28 cellular contexts compared by ENCODE assay signal in the genomic region with DNA sequence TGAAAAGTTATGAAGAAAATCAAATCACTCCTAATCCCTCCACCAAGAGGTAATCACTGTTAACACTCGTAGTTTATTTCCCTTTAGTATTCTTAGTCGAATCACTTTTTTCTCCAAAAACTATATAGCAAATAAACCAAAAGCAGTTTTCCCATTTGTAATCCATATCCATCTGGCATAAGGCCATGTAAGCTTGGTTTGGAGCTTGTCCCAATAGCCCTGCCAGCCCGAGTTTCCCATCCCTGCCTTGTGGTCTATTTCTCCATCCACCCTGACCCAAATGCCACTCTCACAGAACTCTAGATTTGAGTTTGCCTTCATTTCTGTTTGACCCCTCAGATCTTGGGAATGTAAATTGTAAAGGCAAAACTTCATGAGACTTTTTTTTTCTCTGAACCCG.
DNase-seq lines count a peak whose midpoint lies in the region; TF ChIP-seq lines count a peak whose summit lies in the region.
"Had no signal": no experiment of that assay in that cellular context is flagged by ENCODE, and none has a peak within 500 bp of the region (broad histone marks: within the 10 kb centered on the region; RNA-seq: fewer than 3 reads in every experiment).

No MANE protein-coding gene starts in this region.

- TF ChIP-seq CTCF in retinal pigment epithelial cell (conservative IDR thresholded peaks at IDR 0.05; ENCODE audit: low read depth, low read length): no peak
- no peak for TF ChIP-seq CTCF in stomach (IDR thresholded peaks at IDR 0.05)

- TF ChIP-seq POLR2A in stomach (IDR thresholded peaks at IDR 0.05): no peak

- no peaks in the 10 kb centered on the region for H3K27me3 ChIP-seq in stomach
- H3K27me3 ChIP-seq: left lung, MG63, upper lobe of left lung had no signal

- H3K4me3 ChIP-seq in retinal pigment epithelial cell (ENCODE audit: low read length) (no peak overlapping the region), stomach (no peak overlapping the region)
- H3K4me3 ChIP-seq: K562, left lung, MG63, prostate gland, upper lobe of left lung had no signal

- intact Hi-C loops in stomach (cut with DNase I; ENCODE audit: low total_unique reads): no loop called here

- 36 to 64% (median 47%) methylated on average over 4 of the region's 4 CpGs for WGBS in stomach, 5 donors

- H3K36me3 ChIP-seq in stomach: no peaks in the 10 kb centered on the region
- H3K36me3 ChIP-seq: left lung, MG63, prostate gland, upper lobe of left lung had no signal

- DNase-seq in EH (ENCODE audit: low read depth): peak; percentile 29
- DNase-seq in M059J (ENCODE audit: low read depth): peak; percentile 60
- peak; percentile 96 for DNase-seq in fibroblast of peridontal ligament (ENCODE audit: extremely low read depth)
- peak; percentile 50 for DNase-seq in retinal pigment epithelial cell (ENCODE audit: low read depth)
- DNase-seq in SK-N-DZ (ENCODE audit: low spot score): no peak
- DNase-seq in stomach: no peak
- no peak for DNase-seq in medulla oblongata (ENCODE audit: extremely low spot score)
- DNase-seq: activated B cell treated with CpG ODN at 0.5 μM for 24 hours; activated gamma-delta T cell; activated naive CD8-positive, alpha-beta T cell treated with anti-CD3 and anti-CD28 coated beads, Interleukin-2, amount 10 ng/mL, durations not matched to agents 7 days and 5 days; activated T-cell treated with anti-CD3 and anti-CD28 coated beads, Interleukin-2, amount 50 U/mL, for 4 hours; C1 segment of cervical spinal cord; COR-L47; dermis blood vessel endothelial cell; DMS79; endodermal cell; GOT3; immature natural killer cell; left lung; MG63; naive B cell; NCI-H2029 treated with DMSO at 0.1 percent for 48 hours; NCI-H524; OCI-M1; substantia nigra; upper lobe of left lung had no signal

- H3K9me3 ChIP-seq in stomach: no peaks in the 10 kb centered on the region
- H3K9me3 ChIP-seq: left lung, MG63, prostate gland, upper lobe of left lung had no signal

- peaks cover 0 to 21% (median 12%) of the 10 kb centered on the region in 4 donors for H3K4me1 ChIP-seq in stomach
- H3K4me1 ChIP-seq: prostate gland, upper lobe of left lung had no signal

- no peak overlapping the region for H3K27ac ChIP-seq in stomach
- H3K27ac ChIP-seq: left lung, prostate gland, upper lobe of left lung had no signal

- TF ChIP-seq EP300 in stomach (IDR thresholded peaks at IDR 0.05): no peak

Comparison
In these comparisons a context has a peak if more than half of its experiments do, and no peak if none do; other contexts are left out.
1. DNase-seq: peak in EH (single experiment), M059J (single experiment), fibroblast of peridontal ligament (single experiment) and retinal pigment epithelial cell (single experiment); none in SK-N-DZ (single experiment), stomach (single experiment) and medulla oblongata (single experiment).